In the genomic region with DNA sequence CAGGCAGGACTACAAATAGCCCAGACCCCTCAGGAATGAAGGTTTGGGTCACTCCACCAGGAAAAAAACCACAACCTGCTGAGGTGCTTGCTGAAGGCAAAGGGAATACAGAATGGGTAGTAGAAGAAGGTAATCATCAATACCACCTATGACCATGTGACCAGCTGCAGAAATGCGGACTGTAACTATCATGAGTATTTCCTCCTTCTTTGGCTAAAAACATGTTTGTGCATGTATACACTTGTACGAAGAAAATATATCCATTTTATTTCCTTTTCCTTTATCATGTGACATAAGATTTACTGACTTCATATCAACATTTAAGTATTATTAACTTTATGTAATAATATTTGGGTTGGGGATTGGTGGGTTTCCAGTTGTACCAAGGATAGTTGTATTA, we compare ENCODE assay signal across 12 cellular contexts. TPM values are rescaled to one million over a fixed set of nuclear protein-coding genes. Genes with fewer than 3 reads are reported as not detected.
"Had no signal": no experiment of that assay in that cellular context is flagged by ENCODE, and none has a peak within 500 bp of the region (broad histone marks: within the 10 kb centered on the region; RNA-seq: fewer than 3 reads in every experiment).

No MANE protein-coding gene starts in this region.

RNA-seq across cellular contexts. Expression of gene TINAGL1, which starts 58.3 kb away (rescaled TPM):
- total RNA-seq: activated B cell treated with CpG ODN at 0.5 μM for 24 hours; activated CD4-positive, alpha-beta memory T cell treated with anti-CD3 and anti-CD28 coated beads for 36 hours; activated CD4-positive, alpha-beta memory T cell treated with anti-CD3 and anti-CD28 coated beads, Interleukin-2, amount 10 ng/mL, durations not matched to agents 7 days and 5 days; activated CD4-positive, alpha-beta T cell treated with anti-CD3 and anti-CD28 coated beads for 36 hours; activated CD4-positive, alpha-beta T cell treated with anti-CD3 and anti-CD28 coated beads, Interleukin-2, amount 10 ng/mL, durations not matched to agents 24 days and 14 days; activated CD4-positive, alpha-beta T cell treated with anti-CD3 and anti-CD28 coated beads, Interleukin-2, amount 10 ng/mL, durations not matched to agents 7 days and 5 days; activated CD8-positive, alpha-beta memory T cell treated with anti-CD3 and anti-CD28 coated beads for 36 hours; activated CD8-positive, alpha-beta T cell treated with anti-CD3 and anti-CD28 coated beads for 36 hours; activated CD8-positive, alpha-beta T cell treated with anti-CD3 and anti-CD28 coated beads, Interleukin-2, amount 10 ng/mL, durations not matched to agents 7 days and 5 days; T-helper 1 cell treated with Interleukin-12 subunit alpha and Interleukin-12 subunit beta and Interleukin-4 antibody, amounts not matched to agents 30 ng/mL and 1 ng/mL, for 36 hours; T-helper 17 cell; T-helper 2 cell treated with Interferon-gamma antibody and Interleukin-4, amounts not matched to agents 100 ng/mL and 5 ng/mL, for 36 hours had no signal
